In genomic region chr9:109903515-109904138, GRCh38 we compare ENCODE assay signal across 8 cellular contexts.
DNase-seq lines count a peak whose midpoint lies in the region; ATAC-seq and TF ChIP-seq lines count a peak whose summit lies in the region.

No MANE protein-coding gene starts in this region.

- in situ Hi-C loops in gastrocnemius medialis (cut with MboI; ENCODE audit: low sequenced_read_pairs in 4 of 4), result loop anchor here (5.0 to 10.0 kb wide), 5 partner anchors 154 to 311 kb away; no protein-coding TSS in a partner anchor

- H3K4me3 ChIP-seq in MG63, result no peak overlapping the region
- H3K4me3 ChIP-seq in SK-N-MC, result no peak overlapping the region
- no peak overlapping the region for H3K4me3 ChIP-seq in heart right ventricle
- no peak overlapping the region for H3K4me3 ChIP-seq in gastrocnemius medialis

- H3K27ac Mint-ChIP-seq in activated naive CD8-positive, alpha-beta T cell treated with anti-CD3 and anti-CD28 coated beads, Interleukin-2, amount 50 U/mL, for 24 hours, result no peak overlapping the region

- peak overlapping the region; percentile 64; the same call in 1 of the 2 replicates for H3K27ac ChIP-seq in SK-N-MC
- H3K27ac ChIP-seq in heart right ventricle, result peak overlapping the region in 1 of 10 donors; percentile 16
- peak overlapping the region in 2 of 4 donors; percentile 7 to 21 for H3K27ac ChIP-seq in gastrocnemius medialis

- peaks cover 8% of the 10 kb centered on the region for H3K4me1 Mint-ChIP-seq in activated naive CD8-positive, alpha-beta T cell treated with anti-CD3 and anti-CD28 coated beads, Interleukin-2, amount 50 U/mL, for 24 hours

- H3K9me3 ChIP-seq in MG63, result no peaks in the 10 kb centered on the region
- H3K9me3 ChIP-seq in SK-N-MC (ENCODE audit: low read depth, low read length), result no peaks in the 10 kb centered on the region
- H3K9me3 ChIP-seq in heart right ventricle, result no peaks in the 10 kb centered on the region
- no peaks in the 10 kb centered on the region for H3K9me3 ChIP-seq in gastrocnemius medialis

- intact Hi-C loops in heart right ventricle (cut with DNase I), result loop anchor here in 8 of 10 donors (1.0 to 10.0 kb wide), 9 partner anchors 151 to 331 kb away; no protein-coding TSS in a partner anchor
- intact Hi-C loops in gastrocnemius medialis (cut with DNase I; ENCODE audit: low total_unique reads), result loop anchor here (1.0 to 5.0 kb wide), 4 partner anchors 155 to 331 kb away; no protein-coding TSS in a partner anchor

- no peaks in the 10 kb centered on the region for H3K36me3 Mint-ChIP-seq in activated naive CD8-positive, alpha-beta T cell treated with anti-CD3 and anti-CD28 coated beads, Interleukin-2, amount 50 U/mL, for 24 hours (ENCODE audit: low read depth)

- H3K27me3 Mint-ChIP-seq in activated naive CD8-positive, alpha-beta T cell treated with anti-CD3 and anti-CD28 coated beads, Interleukin-2, amount 50 U/mL, for 24 hours, result no peaks in the 10 kb centered on the region

- H3K36me3 ChIP-seq in MG63, result no peaks in the 10 kb centered on the region
- no peaks in the 10 kb centered on the region for H3K36me3 ChIP-seq in SK-N-MC (ENCODE audit: insufficient read depth, low read length)
- no peaks in the 10 kb centered on the region for H3K36me3 ChIP-seq in heart right ventricle
- H3K36me3 ChIP-seq in gastrocnemius medialis, result no peaks in the 10 kb centered on the region

- DNase-seq in activated CD8-positive, alpha-beta memory T cell treated with anti-CD3 and anti-CD28 coated beads for 24 hours, result peak; percentile 55
- DNase-seq in activated CD8-positive, alpha-beta memory T cell treated with anti-CD3 and anti-CD28 coated beads, Interleukin-2, amount 50 U/mL, for 48 hours, result no peak
- DNase-seq in MG63, result peak; percentile 58
- peak; percentile 67 for DNase-seq in SK-N-MC (ENCODE audit: low read depth, low spot score)
- DNase-seq in activated naive CD8-positive, alpha-beta T cell treated with anti-CD3 and anti-CD28 coated beads, Interleukin-2, amount 50 U/mL, for 24 hours, result peak; percentile 55
- DNase-seq in heart right ventricle, result peak; percentile 28 to 82
- peak in 1 of 2 donors; percentile 45 for DNase-seq in gastrocnemius medialis

- no peak overlapping the region for H3K4me3 Mint-ChIP-seq in activated naive CD8-positive, alpha-beta T cell treated with anti-CD3 and anti-CD28 coated beads, Interleukin-2, amount 50 U/mL, for 24 hours

- H3K9me3 Mint-ChIP-seq in activated naive CD8-positive, alpha-beta T cell treated with anti-CD3 and anti-CD28 coated beads, Interleukin-2, amount 50 U/mL, for 24 hours, result no peaks in the 10 kb centered on the region

- TF ChIP-seq CTCF in heart right ventricle (IDR thresholded peaks at IDR 0.05), result peak; percentile 46 to 93 (median 84)
- peak; percentile 73 to 83 (median 82) for TF ChIP-seq CTCF in gastrocnemius medialis (IDR thresholded peaks at IDR 0.05 in 4 of 5, conservative IDR thresholded peaks at IDR 0.05 in 1 of 5)

- peak; percentile 68 for ATAC-seq in activated naive CD8-positive, alpha-beta T cell treated with anti-CD3 and anti-CD28 coated beads, Interleukin-2, amount 50 U/mL, for 24 hours
- ATAC-seq in heart right ventricle (peak in 6 of 8 donors; percentile 36 to 56 (median 40)), gastrocnemius medialis (peak; percentile 51 to 59), HG03039 (IDR thresholded peaks at IDR 0.05; ENCODE audit: unreplicated experiment) (no peak)

- TF ChIP-seq POLR2A in gastrocnemius medialis (IDR thresholded peaks at IDR 0.05), result no peak

- H3K4me1 ChIP-seq in heart right ventricle (peaks cover 0 to 76% (median 35%) of the 10 kb centered on the region in 9 donors), gastrocnemius medialis (peaks cover 17 to 49% of the 10 kb centered on the region in 2 donors)

- H3K27me3 ChIP-seq in MG63 (no peaks in the 10 kb centered on the region), heart right ventricle (no peaks in the 10 kb centered on the region), gastrocnemius medialis (no peaks in the 10 kb centered on the region)

- H3K9ac ChIP-seq in SK-N-MC (ENCODE audit: insufficient read length), result peak overlapping the region; percentile 30

- 5 to 12% methylated on average over 2 of the region's 2 CpGs for WGBS in heart right ventricle, 2 donors
